In genomic region chr11:10581481-10582019, GRCh38 we compare ENCODE assay signal across 12 cellular contexts. TPM values are rescaled to one million over a fixed set of nuclear protein-coding genes. Genes with fewer than 3 reads are reported as not detected.
DNase-seq lines count a peak whose midpoint lies in the region; ATAC-seq and TF ChIP-seq lines count a peak whose summit lies in the region.
"Had no signal": no experiment of that assay in that cellular context is flagged by ENCODE, and none has a peak within 500 bp of the region (broad histone marks: within the 10 kb centered on the region; RNA-seq: fewer than 3 reads in every experiment).

No MANE protein-coding gene starts in this region.

- intact Hi-C loops in posterior vena cava (cut with DNase I): no loop called here

- CTCF ChIA-PET in RWPE1 (lab: Yijun Ruan, JAX): interaction anchor here (0.6 to 0.7 kb wide), 2 partner anchors 50 to 75 kb away, joined by 4 read pairs; no protein-coding TSS in a partner anchor

- no peak overlapping the region for H3K27ac ChIP-seq in RWPE1
- H3K27ac ChIP-seq: C4-2B, SJCRH30 had no signal

- H3K4me3 ChIP-seq in fibroblast of the aortic adventitia (ENCODE audit: low read depth, low read length): no peak overlapping the region
- H3K4me3 ChIP-seq: SJCRH30 had no signal

- POLR2A ChIA-PET in RWPE1 (lab: Yijun Ruan, JAX; ENCODE audit: low non-redundant PET): no interaction called here

- ATAC-seq in HG03442 (IDR thresholded peaks at IDR 0.05; ENCODE audit: unreplicated experiment) (no peak), GM18517 (IDR thresholded peaks at IDR 0.05; ENCODE audit: unreplicated experiment) (no peak), HG03108 (IDR thresholded peaks at IDR 0.05; ENCODE audit: unreplicated experiment) (no peak)

- DNase-seq in Daoy (ENCODE audit: low read depth) (peak; percentile 10), RWPE1 (ENCODE audit: low spot score) (peak; percentile 27), fibroblast of the aortic adventitia (ENCODE audit: low read depth) (peak; percentile 41), posterior vena cava (ENCODE audit: low spot score) (peak; percentile 82), NCI-H146 treated with DMSO at 0.1 percent for 48 hours (lab: John Stamatoyannopoulos, UW; ENCODE audit: unreplicated experiment) (no peak)
- DNase-seq: cerebellar nuclear complex, NCI-H1048, SJCRH30 had no signal

- no peak for TF ChIP-seq CTCF in RWPE1 (conservative IDR thresholded peaks at IDR 0.05; ENCODE audit: low read depth)
- no peak for TF ChIP-seq CTCF in fibroblast of the aortic adventitia (IDR thresholded peaks at IDR 0.05; ENCODE audit: insufficient read depth, low read length)

RNA-seq across cellular contexts. Expression of gene LYVE1, which starts 13.1 kb away (rescaled TPM):
- total RNA-seq in Daoy (2014; rRNA removed; shearing (Covaris generic)): not detected in 2 replicates
- total RNA-seq in fibroblast of the aortic adventitia (ENCODE audit: low replicate concordance): not detected in 2 replicates
- 100 to 1,000 TPM; 112 to 292 TPM for total RNA-seq in posterior vena cava
- total RNA-seq: SJCRH30 had no signal

RNA-seq across cellular contexts. Expression of gene RNF141, which starts 40.6 kb away (rescaled TPM):
- 11.5 and 27.4 TPM in 2 replicates for total RNA-seq in Daoy (2014; rRNA removed; shearing (Covaris generic))
- total RNA-seq in fibroblast of the aortic adventitia (ENCODE audit: low replicate concordance): 12.9 and 34.9 TPM in 2 replicates
- 10 to 100 TPM; 24.7 to 25.3 TPM for total RNA-seq in posterior vena cava

Comparison
In these comparisons a context has a peak if more than half of its experiments do, and no peak if none do; other contexts are left out.
1. RNA of gene LYVE1, which starts 13.1 kb away (total RNA-seq): 112 to 292 TPM in posterior vena cava; not detected in fibroblast of the aortic adventitia and not detected in Daoy; every median in the first group is over 100 times any median in the second.